8 cellular contexts compared by ENCODE assay signal in genomic region chr12:107319536-107320030, GRCh38.
DNase-seq lines count a peak whose midpoint lies in the region; ATAC-seq and TF ChIP-seq lines count a peak whose summit lies in the region.

No MANE protein-coding gene starts in this region.

- TF ChIP-seq CTCF in testis (IDR thresholded peaks at IDR 0.05), result no peak

- H3K4me3 ChIP-seq in testis, result peak overlapping the region; percentile 27 to 69

- no peaks in the 10 kb centered on the region for H3K36me3 Mint-ChIP-seq in activated T-helper 1 cell treated with anti-CD3 and anti-CD28 coated beads, Interleukin-12 subunit alpha, Interleukin-12 subunit beta, Interleukin-2, Interleukin-4 antibody, amounts not matched to agents 30 ng/mL and 10 ng/mL and 1 ng/mL, durations not matched to agents 14 hours and 24 hours and 36 hours (ENCODE audit: low read depth)

- ATAC-seq in HG03108 (IDR thresholded peaks at IDR 0.05; ENCODE audit: unreplicated experiment) (no peak), GM18511 (IDR thresholded peaks at IDR 0.05; ENCODE audit: unreplicated experiment) (no peak)

- peak; percentile 27 for DNase-seq in activated naive CD4-positive, alpha-beta T cell treated with Interleukin-2 at 50 U/mL for 16 hours
- no peak for DNase-seq in activated naive CD4-positive, alpha-beta T cell (lab: John Stamatoyannopoulos, UW)
- DNase-seq in activated T-helper 1 cell treated with anti-CD3 and anti-CD28 coated beads, Interleukin-12 subunit alpha, Interleukin-12 subunit beta, Interleukin-2, Interleukin-4 antibody, amounts not matched to agents 30 ng/mL and 10 ng/mL and 1 ng/mL, durations not matched to agents 14 hours and 24 hours and 36 hours (ENCODE audit: low spot score), result peak; percentile 20
- DNase-seq in iPS-NIHi11 (ENCODE audit: low spot score) (peak; percentile 27), testis (no peak)
- no peak for DNase-seq in stimulated activated CD8-positive, alpha-beta memory T cell treated with anti-CD3 and anti-CD28 coated beads, Interleukin-4, amount 100 ng/mL, for 48 hours

- peak overlapping the region; percentile 92 for H3K27ac Mint-ChIP-seq in activated T-helper 1 cell treated with anti-CD3 and anti-CD28 coated beads, Interleukin-12 subunit alpha, Interleukin-12 subunit beta, Interleukin-2, Interleukin-4 antibody, amounts not matched to agents 30 ng/mL and 10 ng/mL and 1 ng/mL, durations not matched to agents 14 hours and 24 hours and 36 hours

- peaks cover 13% of the 10 kb centered on the region for H3K4me1 ChIP-seq in testis

- intact Hi-C loops in activated T-helper 1 cell treated with anti-CD3 and anti-CD28 coated beads, Interleukin-12 subunit alpha, Interleukin-12 subunit beta, Interleukin-2, Interleukin-4 antibody, amounts not matched to agents 30 ng/mL and 10 ng/mL and 1 ng/mL, durations not matched to agents 14 hours and 24 hours and 36 hours (cut with micrococcal nuclease), result loop anchor here (1.0 to 5.0 kb wide), 6 partner anchors 187 to 1017 kb away; partner anchors contain the start of genes CRY1, PRDM4, PWP1 and TCP11L2
- intact Hi-C loops in testis (cut with DNase I; ENCODE audit: low total_unique reads), result no loop called here

- H3K27ac ChIP-seq in testis, result no peak overlapping the region

- H3K4me1 Mint-ChIP-seq in activated T-helper 1 cell treated with anti-CD3 and anti-CD28 coated beads, Interleukin-12 subunit alpha, Interleukin-12 subunit beta, Interleukin-2, Interleukin-4 antibody, amounts not matched to agents 30 ng/mL and 10 ng/mL and 1 ng/mL, durations not matched to agents 14 hours and 24 hours and 36 hours (ENCODE audit: low read depth), result peaks cover 45% of the 10 kb centered on the region

- H3K4me3 Mint-ChIP-seq in activated T-helper 1 cell treated with anti-CD3 and anti-CD28 coated beads, Interleukin-12 subunit alpha, Interleukin-12 subunit beta, Interleukin-2, Interleukin-4 antibody, amounts not matched to agents 30 ng/mL and 10 ng/mL and 1 ng/mL, durations not matched to agents 14 hours and 24 hours and 36 hours, result peak overlapping the region; percentile 85

- peaks cover 7% of the 10 kb centered on the region for H3K27me3 Mint-ChIP-seq in activated T-helper 1 cell treated with anti-CD3 and anti-CD28 coated beads, Interleukin-12 subunit alpha, Interleukin-12 subunit beta, Interleukin-2, Interleukin-4 antibody, amounts not matched to agents 30 ng/mL and 10 ng/mL and 1 ng/mL, durations not matched to agents 14 hours and 24 hours and 36 hours (ENCODE audit: insufficient read depth)

- H3K36me3 ChIP-seq in testis (ENCODE audit: low read depth, missing control alignments), result no peaks in the 10 kb centered on the region

- 0% methylated on average over 38 of the region's 60 CpGs; no CpG with 5 or more reads in 1 of the 2 donors for WGBS in testis, 2 donors

- TF ChIP-seq POLR2A in testis (IDR thresholded peaks at IDR 0.05), result no peak

- H3K9me3 Mint-ChIP-seq in activated T-helper 1 cell treated with anti-CD3 and anti-CD28 coated beads, Interleukin-12 subunit alpha, Interleukin-12 subunit beta, Interleukin-2, Interleukin-4 antibody, amounts not matched to agents 30 ng/mL and 10 ng/mL and 1 ng/mL, durations not matched to agents 14 hours and 24 hours and 36 hours, result no peaks in the 10 kb centered on the region

- no peaks in the 10 kb centered on the region for H3K9me3 ChIP-seq in testis

- H3K27me3 ChIP-seq in testis, result no peaks in the 10 kb centered on the region

Comparison
In these comparisons a context has a peak if more than half of its experiments do, and no peak if none do; other contexts are left out.
1. DNase-seq: peak in activated naive CD4-positive, alpha-beta T cell treated with Interleukin-2 at 50 U/mL for 16 hours (single experiment), activated T-helper 1 cell treated with anti-CD3 and anti-CD28 coated beads, Interleukin-12 subunit alpha, Interleukin-12 subunit beta, Interleukin-2, Interleukin-4 antibody, amounts not matched to agents 30 ng/mL and 10 ng/mL and 1 ng/mL, durations not matched to agents 14 hours and 24 hours and 36 hours (single experiment) and iPS-NIHi11 (single experiment); none in activated naive CD4-positive, alpha-beta T cell (0 of 4), testis (single experiment) and stimulated activated CD8-positive, alpha-beta memory T cell treated with anti-CD3 and anti-CD28 coated beads, Interleukin-4, amount 100 ng/mL, for 48 hours (single experiment).